Comparison of ENCODE assay signal across 9 cellular contexts in genomic region chr3:142022381-142022780, GRCh38.
DNase-seq lines count a peak whose midpoint lies in the region; ATAC-seq and TF ChIP-seq lines count a peak whose summit lies in the region.
"Had no signal": no experiment of that assay in that cellular context is flagged by ENCODE, and none has a peak within 500 bp of the region (broad histone marks: within the 10 kb centered on the region; RNA-seq: fewer than 3 reads in every experiment).

No MANE protein-coding gene starts in this region.

- POLR2A ChIA-PET in activated CD8-positive, alpha-beta T cell treated with anti-CD3 and anti-CD28 coated beads for 36 hours (lab: Charles Lee): interaction anchor here (1.1 kb wide), 1 partner anchor 9 kb away, joined by 3 read pairs; no protein-coding TSS in a partner anchor

- H3K4me3 ChIP-seq in GM12864 (ENCODE audit: low read depth, low read length) (no peak overlapping the region), body of pancreas (no peak overlapping the region)

- H3K27ac Mint-ChIP-seq in activated CD8-positive, alpha-beta T cell treated with anti-CD3 and anti-CD28 coated beads for 36 hours: no peak overlapping the region
- H3K27ac Mint-ChIP-seq: memory B cell had no signal

- H3K27ac ChIP-seq in body of pancreas: no peak overlapping the region

- intact Hi-C loops in activated CD8-positive, alpha-beta T cell treated with anti-CD3 and anti-CD28 coated beads for 36 hours (cut with micrococcal nuclease): loop anchor here (5.0 kb wide), 1 partner anchor 260 kb away; no protein-coding TSS in a partner anchor
- intact Hi-C loops in body of pancreas (cut with DNase I): no loop called here

- WGBS in body of pancreas, 2 donors: 92 to 100% methylated on average over 1 of the region's 1 CpG

- H3K36me3 Mint-ChIP-seq in activated CD8-positive, alpha-beta T cell treated with anti-CD3 and anti-CD28 coated beads for 36 hours (ENCODE audit: low read depth): peaks cover 4% of the 10 kb centered on the region

- CTCF ChIA-PET in activated CD8-positive, alpha-beta T cell treated with anti-CD3 and anti-CD28 coated beads for 36 hours (lab: Charles Lee): interaction anchor here (0.6 to 1.1 kb wide), 2 partner anchors 103 to 172 kb away, joined by 3 read pairs; no protein-coding TSS in a partner anchor

- H3K4me1 Mint-ChIP-seq in activated CD8-positive, alpha-beta T cell treated with anti-CD3 and anti-CD28 coated beads for 36 hours (ENCODE audit: low read depth): peaks cover 30% of the 10 kb centered on the region

- peak; percentile 75 for ATAC-seq in GM21367 (IDR thresholded peaks at IDR 0.05; ENCODE audit: unreplicated experiment)
- ATAC-seq in HG03565 (IDR thresholded peaks at IDR 0.05; ENCODE audit: unreplicated experiment): peak; percentile 70
- ATAC-seq in activated CD8-positive, alpha-beta T cell treated with anti-CD3 and anti-CD28 coated beads for 36 hours: peak; percentile 75
- no peak for ATAC-seq in body of pancreas

- H3K9me3 ChIP-seq in body of pancreas: no peaks in the 10 kb centered on the region

- H3K9me3 Mint-ChIP-seq in activated CD8-positive, alpha-beta T cell treated with anti-CD3 and anti-CD28 coated beads for 36 hours: no peaks in the 10 kb centered on the region
- H3K9me3 Mint-ChIP-seq: memory B cell had no signal

- no peaks in the 10 kb centered on the region for H3K36me3 ChIP-seq in body of pancreas (replicated peaks in 1 of 2; ENCODE audit: insufficient read depth in 1 of 2, low read depth in 2 of 2)

- H3K4me1 ChIP-seq in body of pancreas: peaks cover 11% of the 10 kb centered on the region

- TF ChIP-seq POLR2A in body of pancreas (IDR thresholded peaks at IDR 0.05): no peak

- TF ChIP-seq CTCF in GM12864 (IDR thresholded peaks at IDR 0.05; ENCODE audit: low read depth, low read length, missing control alignments) (peak; percentile 18), body of pancreas (IDR thresholded peaks at IDR 0.05) (peak in 1 of 7 experiments; percentile 11)
- no peak for TF ChIP-seq CTCF in activated CD8-positive, alpha-beta T cell treated with anti-CD3 and anti-CD28 coated beads for 36 hours (IDR thresholded peaks at IDR 0.05)

- DNase-seq in GM12864 (ENCODE audit: low read depth) (peak; percentile 18), pons (ENCODE audit: low spot score) (peak; percentile 76), KG1 (lab: John Stamatoyannopoulos, UW) (no peak), body of pancreas (no peak)
- DNase-seq in activated CD8-positive, alpha-beta T cell treated with anti-CD3 and anti-CD28 coated beads for 36 hours: peak; percentile 28
- no peak for DNase-seq in activated CD8-positive, alpha-beta memory T cell treated with anti-CD3 and anti-CD28 coated beads, Interleukin-2, amount 50 U/mL, for 48 hours

- no peaks in the 10 kb centered on the region for H3K27me3 ChIP-seq in body of pancreas

- H3K4me3 Mint-ChIP-seq in activated CD8-positive, alpha-beta T cell treated with anti-CD3 and anti-CD28 coated beads for 36 hours: no peak overlapping the region
- H3K4me3 Mint-ChIP-seq: memory B cell had no signal

- H3K27me3 Mint-ChIP-seq in activated CD8-positive, alpha-beta T cell treated with anti-CD3 and anti-CD28 coated beads for 36 hours: no peaks in the 10 kb centered on the region
- H3K27me3 Mint-ChIP-seq: memory B cell had no signal

Comparison
In these comparisons a context has a peak if more than half of its experiments do, and no peak if none do; other contexts are left out.
1. DNase-seq: peak in GM12864 (single experiment), activated CD8-positive, alpha-beta T cell treated with anti-CD3 and anti-CD28 coated beads for 36 hours (single experiment) and pons (single experiment); none in activated CD8-positive, alpha-beta memory T cell treated with anti-CD3 and anti-CD28 coated beads, Interleukin-2, amount 50 U/mL, for 48 hours (single experiment), KG1 (single experiment) and body of pancreas (0 of 4).